1 cellular context compared by ENCODE assay signal in the genomic region with DNA sequence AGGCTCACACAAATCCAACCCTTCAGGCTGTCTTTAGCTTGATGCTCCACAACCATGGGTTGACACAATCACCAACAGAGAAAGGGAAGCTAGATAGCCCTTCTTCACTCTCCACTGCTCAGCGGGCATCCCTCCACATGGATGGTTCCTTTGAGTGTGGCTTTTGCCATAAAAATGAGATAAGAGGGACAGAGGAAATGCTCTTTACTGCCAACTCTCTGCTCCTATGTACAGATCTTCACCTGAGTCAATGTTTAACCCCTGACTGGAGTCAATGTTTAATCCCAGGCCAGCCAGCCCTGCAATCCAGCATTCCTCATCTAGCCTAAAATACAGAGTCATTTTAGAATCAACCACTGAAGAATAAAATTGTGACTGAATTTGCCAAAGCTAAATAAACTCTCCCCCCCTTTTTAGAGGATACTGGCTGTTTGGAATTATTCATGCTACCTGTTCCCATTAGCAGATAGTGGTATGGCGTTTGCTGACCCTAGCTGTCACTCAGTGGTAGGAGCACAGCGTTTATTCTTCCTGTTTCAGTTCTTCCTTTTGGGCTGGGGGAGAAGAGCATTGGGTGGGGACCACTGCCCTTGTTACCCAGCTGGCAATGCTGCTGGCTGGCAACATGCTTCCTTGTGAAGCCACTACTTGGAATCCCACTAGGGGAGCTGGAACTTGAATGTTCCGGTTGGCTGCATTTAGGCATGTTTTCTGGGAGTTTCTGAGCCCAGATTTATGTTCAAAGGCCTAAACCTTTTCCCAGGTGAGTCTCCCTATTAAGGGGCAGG.
A peak's percentile ranks its signal among the peaks of the same experiment; 100 is the strongest.
TF ChIP-seq lines count a peak whose summit lies in the region.

No MANE protein-coding gene starts in this region.

TF ChIP-seq in HepG2, 621 proteins besides CTCF, POLR2A, EP300 and RAD21 (continued from another document and continues in another):
- TF ChIP-seq ZBTB37 (CRISPR knock-in tag; IDR thresholded peaks at IDR 0.05) (peak; percentile 87), ELF3 (CRISPR knock-in tag; IDR thresholded peaks at IDR 0.05) (peak; percentile 53; the same call in 1 of the 2 replicates), ZNF143 (CRISPR knock-in tag; IDR thresholded peaks at IDR 0.05) (no peak), CERS6 (CRISPR knock-in tag; IDR thresholded peaks at IDR 0.05) (no peak), HNF1B (CRISPR knock-in tag; IDR thresholded peaks at IDR 0.05) (peak; percentile 93), IRF9 (CRISPR knock-in tag; IDR thresholded peaks at IDR 0.05; ENCODE audit: borderline replicate concordance) (no peak), SYNCRIP (IDR thresholded peaks at IDR 0.05; ENCODE audit: insufficient read depth, low read depth, low read length) (no peak), KMT2A (CRISPR knock-in tag; IDR thresholded peaks at IDR 0.05) (peak; percentile 17; the same call in 1 of the 2 replicates), ASH2L (IDR thresholded peaks at IDR 0.05; ENCODE audit: insufficient read length, low read depth, low read length) (peak; percentile 34), MAZ (IDR thresholded peaks at IDR 0.05; ENCODE audit: borderline replicate concordance, low read depth, low read length) (no peak), MAZ (CRISPR knock-in tag; IDR thresholded peaks at IDR 0.05; ENCODE audit: low read depth) (no peak), FOXK2 (IDR thresholded peaks at IDR 0.05) (no peak), ZNF619 (CRISPR knock-in tag; IDR thresholded peaks at IDR 0.05) (no peak), FLYWCH1 (CRISPR knock-in tag; IDR thresholded peaks at IDR 0.05) (no peak), ZNF230 (CRISPR knock-in tag; IDR thresholded peaks at IDR 0.05) (no peak), GTF3A (CRISPR knock-in tag; conservative IDR thresholded peaks at IDR 0.05) (no peak), TEAD3 (CRISPR knock-in tag; optimal IDR thresholded peaks at IDR 0.05; ENCODE audit: borderline replicate concordance) (peak; percentile 30), ZMYM4 (CRISPR knock-in tag; IDR thresholded peaks at IDR 0.05) (peak; percentile 47; the same call in 1 of the 2 replicates), GATA4 (IDR thresholded peaks at IDR 0.05; ENCODE audit: borderline replicate concordance, low read depth) (0 out of 2 replicates have a peak, but pooled peaks have one; percentile 34), GABPB1 (CRISPR knock-in tag; IDR thresholded peaks at IDR 0.05) (peak; percentile 18; the same call in 1 of the 2 replicates), ZNF605 (CRISPR knock-in tag; IDR thresholded peaks at IDR 0.05) (0 out of 2 replicates have a peak, but pooled peaks have one; percentile 57), ZNF614 (CRISPR knock-in tag; IDR thresholded peaks at IDR 0.05; ENCODE audit: borderline replicate concordance) (0 out of 2 replicates have a peak, but pooled peaks have one; percentile 44), MIER2 (CRISPR knock-in tag; IDR thresholded peaks at IDR 0.05) (0 out of 2 replicates have a peak, but pooled peaks have one; percentile 48), GATAD2A (CRISPR knock-in tag; IDR thresholded peaks at IDR 0.05) (peak; percentile 40), ZNF691 (CRISPR knock-in tag; IDR thresholded peaks at IDR 0.05; ENCODE audit: borderline replicate concordance, low read depth) (no peak), ZNF317 (CRISPR knock-in tag; IDR thresholded peaks at IDR 0.05) (0 out of 2 replicates have a peak, but pooled peaks have one; percentile 25), ZNF160 (CRISPR knock-in tag; IDR thresholded peaks at IDR 0.05) (no peak), HNRNPUL1 (IDR thresholded peaks at IDR 0.05; ENCODE audit: low read depth, low read length) (0 out of 2 replicates have a peak, but pooled peaks have one; percentile 60), ZNF878 (CRISPR knock-in tag; IDR thresholded peaks at IDR 0.05) (peak; percentile 73; the same call in 1 of the 2 replicates), TAF1 (CRISPR knock-in tag; IDR thresholded peaks at IDR 0.05) (peak; percentile 9; the same call in 1 of the 2 replicates), SAP130 (CRISPR knock-in tag; IDR thresholded peaks at IDR 0.05; ENCODE audit: low read depth) (peak; percentile 48; the same call in 1 of the 2 replicates), GABPA (IDR thresholded peaks at IDR 0.05; ENCODE audit: low read depth, low read length) (no peak), GABPA (CRISPR knock-in tag; IDR thresholded peaks at IDR 0.05; ENCODE audit: low read depth) (peak; percentile 23; the same call in 1 of the 2 replicates), JUN (CRISPR knock-in tag; IDR thresholded peaks at IDR 0.05) (no peak), IRF2 (CRISPR knock-in tag; IDR thresholded peaks at IDR 0.05) (peak; percentile 17; the same call in 1 of the 2 replicates), PHF5A (CRISPR knock-in tag; IDR thresholded peaks at IDR 0.05; ENCODE audit: low read depth, unreplicated experiment) (no peak), ZMYM3 (CRISPR knock-in tag; IDR thresholded peaks at IDR 0.05) (no peak), MED1 (CRISPR knock-in tag; IDR thresholded peaks at IDR 0.05) (0 out of 2 replicates have a peak, but pooled peaks have one; percentile 27), TBX2 (CRISPR knock-in tag; IDR thresholded peaks at IDR 0.05; ENCODE audit: borderline replicate concordance) (0 out of 2 replicates have a peak, but pooled peaks have one; percentile 33), HDAC2 (CRISPR knock-in tag; IDR thresholded peaks at IDR 0.05) (peak; percentile 21; the same call in 1 of the 2 replicates), ADNP (CRISPR knock-in tag; IDR thresholded peaks at IDR 0.05) (no peak), ZNF558 (CRISPR knock-in tag; IDR thresholded peaks at IDR 0.05; ENCODE audit: borderline replicate concordance) (no peak)
- TF ChIP-seq, protein P1, sequence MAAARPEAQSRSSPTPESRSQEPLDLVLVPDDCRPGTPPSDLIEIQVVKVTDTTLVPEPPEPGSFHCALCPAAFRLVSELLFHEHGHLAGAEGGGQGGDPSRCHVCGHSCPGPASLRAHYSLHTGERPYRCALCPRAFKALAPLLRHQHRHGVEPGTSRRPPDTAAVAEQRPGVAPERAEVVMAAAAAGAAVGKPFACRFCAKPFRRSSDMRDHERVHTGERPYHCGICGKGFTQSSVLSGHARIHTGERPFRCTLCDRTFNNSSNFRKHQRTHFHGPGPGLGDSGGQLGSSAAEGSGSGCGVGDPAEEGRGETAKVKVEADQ (CRISPR knock-in tag; IDR thresholded peaks at IDR 0.05; ENCODE audit: borderline replicate concordance), result no peak
- TF ChIP-seq, protein P2, sequence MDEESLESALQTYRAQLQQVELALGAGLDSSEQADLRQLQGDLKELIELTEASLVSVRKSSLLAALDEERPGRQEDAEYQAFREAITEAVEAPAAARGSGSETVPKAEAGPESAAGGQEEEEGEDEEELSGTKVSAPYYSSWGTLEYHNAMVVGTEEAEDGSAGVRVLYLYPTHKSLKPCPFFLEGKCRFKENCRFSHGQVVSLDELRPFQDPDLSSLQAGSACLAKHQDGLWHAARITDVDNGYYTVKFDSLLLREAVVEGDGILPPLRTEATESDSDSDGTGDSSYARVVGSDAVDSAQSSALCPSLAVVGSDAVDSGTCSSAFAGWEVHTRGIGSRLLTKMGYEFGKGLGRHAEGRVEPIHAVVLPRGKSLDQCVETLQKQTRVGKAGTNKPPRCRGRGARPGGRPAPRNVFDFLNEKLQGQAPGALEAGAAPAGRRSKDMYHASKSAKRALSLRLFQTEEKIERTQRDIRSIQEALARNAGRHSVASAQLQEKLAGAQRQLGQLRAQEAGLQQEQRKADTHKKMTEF (CRISPR knock-in tag; IDR thresholded peaks at IDR 0.05), result no peak
- TF ChIP-seq, protein P3, sequence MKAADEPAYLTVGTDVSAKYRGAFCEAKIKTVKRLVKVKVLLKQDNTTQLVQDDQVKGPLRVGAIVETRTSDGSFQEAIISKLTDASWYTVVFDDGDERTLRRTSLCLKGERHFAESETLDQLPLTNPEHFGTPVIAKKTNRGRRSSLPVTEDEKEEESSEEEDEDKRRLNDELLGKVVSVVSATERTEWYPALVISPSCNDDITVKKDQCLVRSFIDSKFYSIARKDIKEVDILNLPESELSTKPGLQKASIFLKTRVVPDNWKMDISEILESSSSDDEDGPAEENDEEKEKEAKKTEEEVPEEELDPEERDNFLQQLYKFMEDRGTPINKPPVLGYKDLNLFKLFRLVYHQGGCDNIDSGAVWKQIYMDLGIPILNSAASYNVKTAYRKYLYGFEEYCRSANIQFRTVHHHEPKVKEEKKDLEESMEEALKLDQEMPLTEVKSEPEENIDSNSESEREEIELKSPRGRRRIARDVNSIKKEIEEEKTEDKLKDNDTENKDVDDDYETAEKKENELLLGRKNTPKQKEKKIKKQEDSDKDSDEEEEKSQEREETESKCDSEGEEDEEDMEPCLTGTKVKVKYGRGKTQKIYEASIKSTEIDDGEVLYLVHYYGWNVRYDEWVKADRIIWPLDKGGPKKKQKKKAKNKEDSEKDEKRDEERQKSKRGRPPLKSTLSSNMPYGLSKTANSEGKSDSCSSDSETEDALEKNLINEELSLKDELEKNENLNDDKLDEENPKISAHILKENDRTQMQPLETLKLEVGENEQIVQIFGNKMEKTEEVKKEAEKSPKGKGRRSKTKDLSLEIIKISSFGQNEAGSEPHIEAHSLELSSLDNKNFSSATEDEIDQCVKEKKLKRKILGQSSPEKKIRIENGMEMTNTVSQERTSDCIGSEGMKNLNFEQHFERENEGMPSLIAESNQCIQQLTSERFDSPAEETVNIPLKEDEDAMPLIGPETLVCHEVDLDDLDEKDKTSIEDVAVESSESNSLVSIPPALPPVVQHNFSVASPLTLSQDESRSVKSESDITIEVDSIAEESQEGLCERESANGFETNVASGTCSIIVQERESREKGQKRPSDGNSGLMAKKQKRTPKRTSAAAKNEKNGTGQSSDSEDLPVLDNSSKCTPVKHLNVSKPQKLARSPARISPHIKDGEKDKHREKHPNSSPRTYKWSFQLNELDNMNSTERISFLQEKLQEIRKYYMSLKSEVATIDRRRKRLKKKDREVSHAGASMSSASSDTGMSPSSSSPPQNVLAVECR (CRISPR knock-in tag; IDR thresholded peaks at IDR 0.05; ENCODE audit: borderline replicate concordance), result peak; percentile 35; the same call in 1 of the 2 replicates
- TF ChIP-seq, protein P4, sequence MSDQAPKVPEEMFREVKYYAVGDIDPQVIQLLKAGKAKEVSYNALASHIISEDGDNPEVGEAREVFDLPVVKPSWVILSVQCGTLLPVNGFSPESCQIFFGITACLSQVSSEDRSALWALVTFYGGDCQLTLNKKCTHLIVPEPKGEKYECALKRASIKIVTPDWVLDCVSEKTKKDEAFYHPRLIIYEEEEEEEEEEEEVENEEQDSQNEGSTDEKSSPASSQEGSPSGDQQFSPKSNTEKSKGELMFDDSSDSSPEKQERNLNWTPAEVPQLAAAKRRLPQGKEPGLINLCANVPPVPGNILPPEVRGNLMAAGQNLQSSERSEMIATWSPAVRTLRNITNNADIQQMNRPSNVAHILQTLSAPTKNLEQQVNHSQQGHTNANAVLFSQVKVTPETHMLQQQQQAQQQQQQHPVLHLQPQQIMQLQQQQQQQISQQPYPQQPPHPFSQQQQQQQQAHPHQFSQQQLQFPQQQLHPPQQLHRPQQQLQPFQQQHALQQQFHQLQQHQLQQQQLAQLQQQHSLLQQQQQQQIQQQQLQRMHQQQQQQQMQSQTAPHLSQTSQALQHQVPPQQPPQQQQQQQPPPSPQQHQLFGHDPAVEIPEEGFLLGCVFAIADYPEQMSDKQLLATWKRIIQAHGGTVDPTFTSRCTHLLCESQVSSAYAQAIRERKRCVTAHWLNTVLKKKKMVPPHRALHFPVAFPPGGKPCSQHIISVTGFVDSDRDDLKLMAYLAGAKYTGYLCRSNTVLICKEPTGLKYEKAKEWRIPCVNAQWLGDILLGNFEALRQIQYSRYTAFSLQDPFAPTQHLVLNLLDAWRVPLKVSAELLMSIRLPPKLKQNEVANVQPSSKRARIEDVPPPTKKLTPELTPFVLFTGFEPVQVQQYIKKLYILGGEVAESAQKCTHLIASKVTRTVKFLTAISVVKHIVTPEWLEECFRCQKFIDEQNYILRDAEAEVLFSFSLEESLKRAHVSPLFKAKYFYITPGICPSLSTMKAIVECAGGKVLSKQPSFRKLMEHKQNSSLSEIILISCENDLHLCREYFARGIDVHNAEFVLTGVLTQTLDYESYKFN (CRISPR knock-in tag; conservative IDR thresholded peaks at IDR 0.05), result peak; percentile 66
